7 cellular contexts compared by ENCODE assay signal in the genomic region with DNA sequence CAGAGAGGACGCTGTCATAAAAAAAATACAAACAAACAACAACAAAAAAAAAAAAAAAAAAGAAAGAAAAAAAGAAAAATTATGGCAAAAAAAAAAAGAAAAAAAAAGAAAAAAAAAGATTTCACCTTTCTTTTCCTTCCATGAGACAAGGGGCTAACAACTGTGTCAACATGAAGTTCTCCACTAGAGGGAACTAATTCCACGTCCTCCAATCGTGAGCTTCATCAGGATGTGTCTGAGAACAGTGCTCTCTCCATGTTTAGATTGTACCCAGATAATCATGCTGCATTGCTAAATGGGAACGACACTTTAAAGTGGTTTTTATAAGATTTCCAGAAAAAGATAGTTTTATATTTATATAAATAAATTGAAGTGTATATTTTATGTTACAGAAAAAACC.
DNase-seq lines count a peak whose midpoint lies in the region; ATAC-seq, FAIRE-seq and TF ChIP-seq lines count a peak whose summit lies in the region.

No MANE protein-coding gene starts in this region.

- H3K36me3 ChIP-seq in kidney (ENCODE audit: control insufficient read depth in 1 of 2, insufficient read depth in 2 of 2, low read length in 2 of 2): no peaks in the 10 kb centered on the region
- no peaks in the 10 kb centered on the region for H3K36me3 ChIP-seq in upper lobe of left lung

- in situ Hi-C loops in T47D (cut with HindIII; ENCODE audit: low pct_unique_long_range_greater_than_20kb, low sequenced_read_pairs): no loop called here

- ATAC-seq in GM21526 (IDR thresholded peaks at IDR 0.05; ENCODE audit: low FRiP score, unreplicated experiment): peak; percentile 87
- peak; percentile 85 for ATAC-seq in HG03571 (IDR thresholded peaks at IDR 0.05; ENCODE audit: unreplicated experiment)
- peak in 1 of 2 donors; percentile 88 for ATAC-seq in upper lobe of left lung (ENCODE audit: low FRiP score in 2 of 2)

- TF ChIP-seq CTCF in GM10266 (IDR thresholded peaks at IDR 0.05; ENCODE audit: control insufficient read depth, insufficient read depth, low read depth, missing control alignments) (peak; percentile 64), kidney (IDR thresholded peaks at IDR 0.05; ENCODE audit: borderline replicate concordance, extremely low read depth, insufficient read depth) (peak; percentile 84), upper lobe of left lung (IDR thresholded peaks at IDR 0.05) (peak in 5 of 6 experiments; percentile 50 to 57 (median 52))

- H3K4me1 ChIP-seq in kidney (ENCODE audit: control insufficient read depth in 1 of 2, insufficient read depth in 1 of 2, low read depth in 1 of 2, low read length in 2 of 2): no peaks in the 10 kb centered on the region
- no peaks in the 10 kb centered on the region for H3K4me1 ChIP-seq in upper lobe of left lung

- TF ChIP-seq EP300 in upper lobe of left lung (IDR thresholded peaks at IDR 0.05): no peak

- H3K27ac ChIP-seq in kidney (ENCODE audit: low read depth in 2 of 2, low read length in 2 of 2) (no peak overlapping the region), upper lobe of left lung (no peak overlapping the region)

- 0 to 3% methylated on average over 4 of the region's 4 CpGs for WGBS in upper lobe of left lung, 2 donors

- DNase-seq in GM10266 (ENCODE audit: extremely low spot score): peak; percentile 41
- DNase-seq in NCI-H748 (lab: John Stamatoyannopoulos, UW; ENCODE audit: unreplicated experiment): peak; percentile 81
- peak; percentile 72 to 86 for DNase-seq in T47D (ENCODE audit: low read depth in 1 of 2, low spot score in 1 of 2)
- no peak for DNase-seq in kidney
- DNase-seq in upper lobe of left lung: no peak

- TF ChIP-seq POLR2A in upper lobe of left lung (IDR thresholded peaks at IDR 0.05): no peak

- intact Hi-C loops in kidney (cut with DNase I): loop anchor here (10.0 kb wide), 1 partner anchor 849 kb away; no protein-coding TSS in a partner anchor

- FAIRE-seq in kidney (lab: Jason Lieb, UNC): peak; percentile 97

- H3K27me3 ChIP-seq in upper lobe of left lung: no peaks in the 10 kb centered on the region

- H3K4me3 ChIP-seq in kidney (ENCODE audit: low read length in 2 of 2): no peak overlapping the region
- no peak overlapping the region for H3K4me3 ChIP-seq in upper lobe of left lung

- H3K9me3 ChIP-seq in kidney (ENCODE audit: control insufficient read depth in 1 of 2, low read length in 2 of 2) (no peaks in the 10 kb centered on the region), upper lobe of left lung (no peaks in the 10 kb centered on the region)

- no peak overlapping the region for H3K9ac ChIP-seq in kidney (ENCODE audit: low read length in 2 of 2)

Comparison
In these comparisons a context has a peak if more than half of its experiments do, and no peak if none do; other contexts are left out.
1. DNase-seq: peak in GM10266 (single experiment), NCI-H748 (single experiment) and T47D (2 of 2); none in kidney (single experiment) and upper lobe of left lung (0 of 2).
2. Peak in every context shown above with its lines, with median percentiles within 50 percentile points of each other: CTCF ChIP-seq.